Comparison of ENCODE assay signal across 8 cellular contexts in genomic region chr11:9280655-9281301, GRCh38. TPM values are rescaled to one million over a fixed set of nuclear protein-coding genes. Genes with fewer than 3 reads are reported as not detected.
DNase-seq lines count a peak whose midpoint lies in the region; ATAC-seq, FAIRE-seq and TF ChIP-seq lines count a peak whose summit lies in the region.

No MANE protein-coding gene starts in this region.

- ATAC-seq in GM21515 (IDR thresholded peaks at IDR 0.05; ENCODE audit: unreplicated experiment) (peak; percentile 77), activated B cell treated with CpG ODN at 0.5 μM for 24 hours (ENCODE audit: low read depth) (peak; percentile 54)
- ATAC-seq in effector memory CD8-positive, alpha-beta T cell (replicated peaks): peak; percentile 98

- H3K27me3 Mint-ChIP-seq in activated B cell treated with CpG ODN at 0.5 μM for 24 hours: no peaks in the 10 kb centered on the region
- no peaks in the 10 kb centered on the region for H3K27me3 Mint-ChIP-seq in effector memory CD8-positive, alpha-beta T cell

- peak; percentile 42 for FAIRE-seq in G401.6 (lab: Jason Lieb, UNC)

- TF ChIP-seq CTCF in activated B cell treated with CpG ODN at 0.5 μM for 24 hours (IDR thresholded peaks at IDR 0.05): no peak

- no peak overlapping the region for H3K4me3 Mint-ChIP-seq in activated B cell treated with CpG ODN at 0.5 μM for 24 hours
- H3K4me3 Mint-ChIP-seq in effector memory CD8-positive, alpha-beta T cell: peak overlapping the region; percentile 60 to 63

- intact Hi-C loops in activated B cell treated with CpG ODN at 0.5 μM for 24 hours (cut with micrococcal nuclease): no loop called here

- H3K27ac Mint-ChIP-seq in activated B cell treated with CpG ODN at 0.5 μM for 24 hours: peak overlapping the region; percentile 63
- H3K27ac Mint-ChIP-seq in effector memory CD8-positive, alpha-beta T cell: peak overlapping the region; percentile 64 to 85

- DNase-seq in LHCN-M2 (ENCODE audit: low read depth) (peak; percentile 70), activated B cell treated with CpG ODN at 0.5 μM for 24 hours (no peak), putamen (ENCODE audit: low spot score) (no peak), NCI-H146 (lab: John Stamatoyannopoulos, UW) (no peak)
- DNase-seq in effector memory CD8-positive, alpha-beta T cell: peak; percentile 39 to 41 (median 39)
- peak in 2 of 3 donors; percentile 15 to 23 for DNase-seq in stimulated activated CD4-positive, alpha-beta T cell treated with anti-CD3 and anti-CD28 coated beads, TNF-alpha, amount 100 ng/mL, for 1 hour (ENCODE audit: low read depth in 3 of 3, low spot score in 1 of 3)

- CTCF ChIA-PET in activated B cell treated with CpG ODN at 0.5 μM for 24 hours (lab: Charles Lee): interaction anchor here (0.8 to 1.3 kb wide), 4 partner anchors 9 to 226 kb away, joined by 3 read pairs; no protein-coding TSS in a partner anchor

- POLR2A ChIA-PET in activated B cell treated with CpG ODN at 0.5 μM for 24 hours (lab: Charles Lee): interaction anchor here (1.4 to 1.9 kb wide), 2 partner anchors 17 to 180 kb away, joined by 5 to 7 read pairs; partner anchors contain the start of gene ZNF143

- peaks cover 9% of the 10 kb centered on the region for H3K4me1 Mint-ChIP-seq in activated B cell treated with CpG ODN at 0.5 μM for 24 hours
- peaks cover 4 to 15% of the 10 kb centered on the region in 2 donors for H3K4me1 Mint-ChIP-seq in effector memory CD8-positive, alpha-beta T cell (ENCODE audit: low read depth in 2 of 2)

- H3K36me3 Mint-ChIP-seq in activated B cell treated with CpG ODN at 0.5 μM for 24 hours (ENCODE audit: low read depth): peaks cover 26% of the 10 kb centered on the region
- H3K36me3 Mint-ChIP-seq in effector memory CD8-positive, alpha-beta T cell (ENCODE audit: insufficient read depth): peaks cover 33% of the 10 kb centered on the region

- H3K9me3 Mint-ChIP-seq in activated B cell treated with CpG ODN at 0.5 μM for 24 hours: no peaks in the 10 kb centered on the region
- H3K9me3 Mint-ChIP-seq in effector memory CD8-positive, alpha-beta T cell: no peaks in the 10 kb centered on the region

RNA-seq across cellular contexts. Expression of gene DENND5A, which starts 15.6 kb away (rescaled TPM):
- total RNA-seq in LHCN-M2 (2014; rRNA removed) (81.1 and 91.2 TPM in 2 replicates), activated B cell treated with CpG ODN at 0.5 μM for 24 hours (23.2 and 24.4 TPM in 2 replicates)
- 78.9 TPM for polyA plus RNA-seq in LHCN-M2 (2012)

RNA-seq across cellular contexts. Expression of gene TMEM41B, which starts 33.6 kb away (rescaled TPM):
- total RNA-seq in LHCN-M2 (2014; rRNA removed) (39.1 and 43.5 TPM in 2 replicates), activated B cell treated with CpG ODN at 0.5 μM for 24 hours (19.4 and 21.7 TPM in 2 replicates)
- 12.8 TPM for polyA plus RNA-seq in LHCN-M2 (2012)

Comparison
In these comparisons a context has a peak if more than half of its experiments do, and no peak if none do; other contexts are left out.
1. DNase-seq: peak in LHCN-M2 (single experiment), effector memory CD8-positive, alpha-beta T cell (3 of 3) and stimulated activated CD4-positive, alpha-beta T cell treated with anti-CD3 and anti-CD28 coated beads, TNF-alpha, amount 100 ng/mL, for 1 hour (2 of 3); none in activated B cell treated with CpG ODN at 0.5 μM for 24 hours (single experiment), putamen (single experiment) and NCI-H146 (single experiment).
2. Peak in every context shown above with its lines, with median percentiles within 50 percentile points of each other: ATAC-seq.